30 cellular contexts compared by ENCODE assay signal in the genomic region with DNA sequence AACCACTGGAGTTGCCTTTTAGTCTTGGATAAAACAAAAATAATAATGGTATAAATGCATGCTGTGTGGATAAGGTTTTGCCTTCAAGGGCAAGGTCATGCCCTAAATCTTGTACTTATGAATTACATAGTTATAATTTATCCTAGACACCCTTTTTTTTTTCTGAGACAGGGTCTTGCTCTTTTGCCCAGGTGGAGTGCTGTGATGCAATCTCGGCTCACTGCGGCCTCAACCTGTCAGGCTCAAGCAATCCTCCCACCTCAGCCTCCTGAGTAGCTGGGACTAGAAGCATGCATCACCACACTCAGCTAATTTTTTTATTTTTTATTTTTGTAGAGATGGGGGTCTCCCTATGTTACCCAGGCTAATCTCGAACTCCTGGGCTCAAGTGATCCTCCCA. TPM values are rescaled to one million over a fixed set of nuclear protein-coding genes. Genes with fewer than 3 reads are reported as not detected.
DNase-seq lines count a peak whose midpoint lies in the region; ATAC-seq, FAIRE-seq and TF ChIP-seq lines count a peak whose summit lies in the region.
"Had no signal": no experiment of that assay in that cellular context is flagged by ENCODE, and none has a peak within 500 bp of the region (broad histone marks: within the 10 kb centered on the region; RNA-seq: fewer than 3 reads in every experiment).

No MANE protein-coding gene starts in this region.

- H3K27ac ChIP-seq in K562 (ENCODE audit: extremely low read depth, low read depth, low read length) (no peak overlapping the region), GM23248 (no peak overlapping the region)
- H3K27ac ChIP-seq: BLaER1 had no signal

- no peaks in the 10 kb centered on the region for H3K79me2 ChIP-seq in K562 (ENCODE audit: control insufficient read depth, insufficient read depth, low read length)
- no peaks in the 10 kb centered on the region for H3K79me2 ChIP-seq in GM23248 (ENCODE audit: insufficient read depth)

- peaks cover 16% of the 10 kb centered on the region for H3F3A ChIP-seq in GM23248 (ENCODE audit: insufficient read depth)

- intact Hi-C loops in K562 (cut with micrococcal nuclease) = no loop called here

- no TSS peak for BruUV-seq in K562 (replicated peaks; lab: Mats Ljungman, UMichigan)

- no peaks in the 10 kb centered on the region for H3K9me1 ChIP-seq in K562 (ENCODE audit: control insufficient read depth, insufficient read depth, low read length)

- DNase-seq in T-helper 17 cell (no peak), K562 (ENCODE audit: extremely low read depth in 1 of 4, low spot score in 3 of 4) (no peak), SKM-1 (lab: John Stamatoyannopoulos, UW; ENCODE audit: unreplicated experiment) (no peak), GM23248 (no peak)
- no peak for DNase-seq in stimulated activated effector memory CD8-positive, alpha-beta T cell treated with anti-CD3 and anti-CD28 coated beads, Interleukin-12 subunit alpha, Interleukin-12 subunit beta, amount 100 ng/mL, for 72 hours (ENCODE audit: low spot score in 2 of 2)
- DNase-seq: 8988T; ACHN; BE2C; C1 segment of cervical spinal cord; CD4-positive, alpha-beta memory T cell; CD4-positive, CD25-positive, alpha-beta regulatory T cell; CD8-positive, alpha-beta memory T cell; COR-L47; DMS 273 treated with DMSO at 0.1 percent for 48 hours; DMS153; DMS53; DMS79; DND-41; EL; GDM1 had no signal

- no peaks in the 10 kb centered on the region for H3K27me3 ChIP-seq in K562 (ENCODE audit: control insufficient read depth in 2 of 2, insufficient read depth in 2 of 2, low read length in 2 of 2)
- no peaks in the 10 kb centered on the region for H3K27me3 ChIP-seq in GM23248 (replicated peaks; ENCODE audit: insufficient read depth)
- H3K27me3 ChIP-seq: BE2C, BLaER1 had no signal

- no peak for TF ChIP-seq CTCF in K562 (IDR thresholded peaks at IDR 0.05 in 2 of 3, conservative IDR thresholded peaks at IDR 0.05 in 1 of 3; ENCODE audit: insufficient read depth in 2 of 3, low read depth in 1 of 3, low read length in 3 of 3)

- H3K27ac Mint-ChIP-seq in T-helper 17 cell = peak overlapping the region; percentile 65
- peak overlapping the region; percentile 13 for H3K27ac Mint-ChIP-seq in stimulated activated effector memory CD8-positive, alpha-beta T cell treated with anti-CD3 and anti-CD28 coated beads, Interleukin-12 subunit alpha, Interleukin-12 subunit beta, amount 100 ng/mL, for 72 hours
- H3K27ac Mint-ChIP-seq: CD4-positive, CD25-positive, alpha-beta regulatory T cell had no signal

- H3K9ac ChIP-seq in K562 (ENCODE audit: insufficient read depth in 1 of 2, low read depth in 2 of 2, low read length in 2 of 2) (no peak overlapping the region), GM23248 (no peak overlapping the region)
- H3K9ac ChIP-seq: BLaER1 had no signal

- TF ChIP-seq RAD21 in K562 (CRISPR knock-in tag; conservative IDR thresholded peaks at IDR 0.05 in 1 of 2, IDR thresholded peaks at IDR 0.05 in 1 of 2) = no peak

- H3K4me3 Mint-ChIP-seq in T-helper 17 cell = no peak overlapping the region
- no peak overlapping the region for H3K4me3 Mint-ChIP-seq in stimulated activated effector memory CD8-positive, alpha-beta T cell treated with anti-CD3 and anti-CD28 coated beads, Interleukin-12 subunit alpha, Interleukin-12 subunit beta, amount 100 ng/mL, for 72 hours
- H3K4me3 Mint-ChIP-seq: CD14-positive monocyte; CD4-positive, alpha-beta memory T cell; CD4-positive, CD25-positive, alpha-beta regulatory T cell; CD8-positive, alpha-beta memory T cell had no signal

- H3K4me3 ChIP-seq in K562 (no peak overlapping the region), GM23248 (no peak overlapping the region)
- H3K4me3 ChIP-seq: BLaER1, GM12878 had no signal

- no peaks in the 10 kb centered on the region for H3K9me2 ChIP-seq in GM23248 (ENCODE audit: insufficient read depth)

- H3K4me2 ChIP-seq in K562 (ENCODE audit: insufficient read depth, low read length) = no peak overlapping the region
- no peak overlapping the region for H3K4me2 ChIP-seq in GM23248 (ENCODE audit: unreplicated experiment)
- H3K4me2 ChIP-seq: BLaER1 had no signal

- H4K20me1 ChIP-seq in K562 (replicated peaks; ENCODE audit: control insufficient read depth, insufficient read depth, low read length) = no peaks in the 10 kb centered on the region
- H4K20me1 ChIP-seq in GM23248 (ENCODE audit: insufficient read depth) = no peaks in the 10 kb centered on the region

- H3K36me3 ChIP-seq in K562 (ENCODE audit: control insufficient read depth, insufficient read depth, low read length) (peaks cover 6% of the 10 kb centered on the region; the same call in 1 of the 3 replicates), GM23248 (ENCODE audit: low read depth) (no peaks in the 10 kb centered on the region)
- H3K36me3 ChIP-seq: BE2C had no signal

- no peaks in the 10 kb centered on the region for H3K27me3 Mint-ChIP-seq in T-helper 17 cell
- H3K27me3 Mint-ChIP-seq: CD4-positive, alpha-beta memory T cell; CD4-positive, CD25-positive, alpha-beta regulatory T cell; CD8-positive, alpha-beta memory T cell had no signal

- 58% methylated on average over 3 of the region's 3 CpGs for WGBS in K562 (ENCODE audit: insufficient coverage, low coverage, missing lambda C conversion rate)
- 93 to 100% methylated on average over 3 of the region's 3 CpGs for WGBS in GM23248 (ENCODE audit: low coverage in 1 of 2, low lambda C conversion rate in 2 of 2, missing lambda C conversion rate in 2 of 2), 2 experiments

- H2AFZ ChIP-seq in K562 (ENCODE audit: low read depth, low read length) = no peak overlapping the region
- no peak overlapping the region for H2AFZ ChIP-seq in GM23248

- FAIRE-seq in K562 (lab: Jason Lieb, UNC) = no peak
- FAIRE-seq: A204.1, GM12878, GM12892, GM18507 had no signal

- peaks cover 3% of the 10 kb centered on the region for H3K4me1 Mint-ChIP-seq in T-helper 17 cell
- H3K4me1 Mint-ChIP-seq in stimulated activated effector memory CD8-positive, alpha-beta T cell treated with anti-CD3 and anti-CD28 coated beads, Interleukin-12 subunit alpha, Interleukin-12 subunit beta, amount 100 ng/mL, for 72 hours = no peaks in the 10 kb centered on the region
- H3K4me1 Mint-ChIP-seq: CD14-positive monocyte; CD4-positive, alpha-beta memory T cell; CD4-positive, CD25-positive, alpha-beta regulatory T cell; CD8-positive, alpha-beta memory T cell had no signal

- no peaks in the 10 kb centered on the region for H3K9me3 Mint-ChIP-seq in stimulated activated effector memory CD8-positive, alpha-beta T cell treated with anti-CD3 and anti-CD28 coated beads, Interleukin-12 subunit alpha, Interleukin-12 subunit beta, amount 100 ng/mL, for 72 hours
- H3K9me3 Mint-ChIP-seq: CD14-positive monocyte had no signal

- TF ChIP-seq EP300 in K562 (IDR thresholded peaks at IDR 0.05; ENCODE audit: low read length) = no peak

- no peak for TF ChIP-seq POLR2A in K562 (conservative IDR thresholded peaks at IDR 0.05)

- in situ Hi-C loops in K562 (cut with MboI) (loop anchor here (5.0 kb wide), 1 partner anchor 136 kb away; no protein-coding TSS in a partner anchor), GM23248 (cut with MboI) (no loop called here)

- POLR2A ChIA-PET in K562 (lab: Yijun Ruan, JAX) = no interaction called here

- CTCF ChIA-PET in K562 (lab: Yijun Ruan, JAX; ENCODE audit: low intra/inter-chr PET ratio) = no interaction called here

- H3K36me3 Mint-ChIP-seq in T-helper 17 cell (ENCODE audit: low read depth) = no peaks in the 10 kb centered on the region
- peaks cover 11% of the 10 kb centered on the region for H3K36me3 Mint-ChIP-seq in stimulated activated effector memory CD8-positive, alpha-beta T cell treated with anti-CD3 and anti-CD28 coated beads, Interleukin-12 subunit alpha, Interleukin-12 subunit beta, amount 100 ng/mL, for 72 hours

- peaks cover 0 to 4% of the 10 kb centered on the region in 2 experiments; a peak in 2 of 5 replicates for H3K4me1 ChIP-seq in K562 (replicated peaks in 1 of 2; ENCODE audit: control insufficient read depth in 2 of 2, insufficient read depth in 2 of 2, low read length in 2 of 2)
- H3K4me1 ChIP-seq in GM23248 (ENCODE audit: insufficient read depth) = peaks cover 9% of the 10 kb centered on the region
- H3K4me1 ChIP-seq: BE2C, BLaER1 had no signal

- ATAC-seq in T-helper 17 cell = no peak
- ATAC-seq in K562 = no peak
- ATAC-seq in stimulated activated effector memory CD8-positive, alpha-beta T cell treated with anti-CD3 and anti-CD28 coated beads, Interleukin-12 subunit alpha, Interleukin-12 subunit beta, amount 100 ng/mL, for 72 hours = no peak
- ATAC-seq: GM12878 had no signal

- H3K9me3 ChIP-seq in T-helper 17 cell (ENCODE audit: control insufficient read depth, low read length, poor library complexity, severe bottlenecking) (no peaks in the 10 kb centered on the region), K562 (replicated peaks; ENCODE audit: control insufficient read depth, insufficient read depth, low read depth, low read length) (no peaks in the 10 kb centered on the region), GM23248 (ENCODE audit: low read depth) (no peaks in the 10 kb centered on the region)
- H3K9me3 ChIP-seq: BE2C, BLaER1 had no signal

RNA-seq across cellular contexts. Expression of a gene that starts 7.7 kb away (rescaled TPM):
- not detected for total RNA-seq in T-helper 17 cell
- 6.5 and 10.4 TPM in 2 replicates for total RNA-seq in K562 (2011; cell fraction: chromatin; rRNA removed; ENCODE audit: low replicate concordance)
- total RNA-seq in K562 (2011; cell fraction: nucleolus; rRNA removed) = 5.1 and 6.8 TPM in 2 replicates
- total RNA-seq in K562 (2011; cell fraction: nucleoplasm; rRNA removed) = 6.0 and 8.6 TPM in 2 replicates
- total RNA-seq in K562 (2014; rRNA removed) = 4.7 and 6.5 TPM in 2 replicates
- total RNA-seq in K562 (2014; rRNA removed; fragmentation: Illumina TruSeq; extraction: Trizol) = 2.8 TPM in 2 replicates
- total RNA-seq in K562 (2015; rRNA removed; fragmentation: Illumina TruSeq; extraction: Trizol) = 2.3 and 2.5 TPM in 2 replicates
- 5.9 and 6.5 TPM in 2 replicates for total RNA-seq in K562 (2021)
- polyA plus RNA-seq in K562 (2011; rRNA removed) = 3.3 and 3.5 TPM in 2 replicates
- 3.0 and 6.0 TPM in 2 replicates for polyA plus RNA-seq in K562 (2011; cell fraction: cytosol; rRNA removed)
- polyA plus RNA-seq in K562 (2011; cell fraction: nucleus; rRNA removed) = 3.7 and 5.0 TPM in 2 replicates
- polyA plus RNA-seq in K562 (2012) = 1.3 and 2.1 TPM in 2 replicates
- 4.1 and 4.2 TPM in 2 replicates for polyA plus RNA-seq in K562 (2014; fragmentation: Illumina TruSeq; extraction: Trizol)
- polyA plus RNA-seq in K562 (2014; fragmentation: Nextera tagmentation; extraction: Ambion mirVana) = under 1 TPM; 0.67 to 0.83 TPM
- 3.3 and 5.1 TPM in 2 replicates for polyA plus RNA-seq in K562 (2014; rRNA removed)
- polyA minus RNA-seq in K562 (2011; rRNA and poly(A)+ RNA removed) = 1.9 and 3.0 TPM in 2 replicates
- 2.0 and 2.5 TPM in 2 replicates for polyA minus RNA-seq in K562 (2011; cell fraction: cytosol; rRNA and poly(A)+ RNA removed)
- polyA minus RNA-seq in K562 (2011; cell fraction: nucleus; rRNA and poly(A)+ RNA removed) = 0.67 and 1.1 TPM in 2 replicates
- 7.1 and 7.3 TPM in 2 replicates for total RNA-seq in GM23248 (2014; rRNA removed; shearing (Covaris generic))
- 0.63 and 0.66 TPM in 2 replicates for polyA plus RNA-seq in GM23248 (2016; fragmentation: Nextera tagmentation; extraction: Ambion mirVana)
- total RNA-seq: CD4-positive, alpha-beta memory T cell; CD4-positive, CD25-positive, alpha-beta regulatory T cell had no signal
- polyA plus RNA-seq: CD4-positive, alpha-beta memory T cell; CD4-positive, CD25-positive, alpha-beta regulatory T cell; CD8-positive, alpha-beta memory T cell had no signal

RNA-seq across cellular contexts. Expression of a gene that starts 32.7 kb away (rescaled TPM):
- total RNA-seq in T-helper 17 cell (not detected), K562 (2014; rRNA removed) (not detected in 2 replicates), K562 (2014; rRNA removed; fragmentation: Illumina TruSeq; extraction: Trizol) (not detected in 2 replicates), K562 (2015; rRNA removed; fragmentation: Illumina TruSeq; extraction: Trizol) (not detected in 2 replicates), K562 (2021) (not detected in 2 replicates)
- total RNA-seq in K562 (2011; cell fraction: chromatin; rRNA removed; ENCODE audit: low replicate concordance) = not detected in 2 replicates
- not detected in 2 replicates for total RNA-seq in K562 (2011; cell fraction: nucleolus; rRNA removed)
- not detected in 2 replicates for total RNA-seq in K562 (2011; cell fraction: nucleoplasm; rRNA removed)
- polyA plus RNA-seq in K562 (2011; rRNA removed) (not detected in 2 replicates), K562 (2014; fragmentation: Illumina TruSeq; extraction: Trizol) (not detected in 2 replicates), K562 (2014; fragmentation: Nextera tagmentation; extraction: Ambion mirVana) (1 to 10 TPM in 1 of 2 experiments, not detected in 1; 1.3 TPM), K562 (2014; rRNA removed) (not detected in 2 replicates), GM23248 (2016; fragmentation: Nextera tagmentation; extraction: Ambion mirVana) (not detected in 2 replicates)
- not detected in 2 replicates for polyA plus RNA-seq in K562 (2011; cell fraction: cytosol; rRNA removed)
- not detected in 2 replicates for polyA plus RNA-seq in K562 (2011; cell fraction: nucleus; rRNA removed)
- polyA plus RNA-seq in K562 (2012) = not detected in 2 replicates
- polyA minus RNA-seq in K562 (2011; rRNA and poly(A)+ RNA removed) = not detected in 2 replicates
- not detected in 2 replicates for polyA minus RNA-seq in K562 (2011; cell fraction: cytosol; rRNA and poly(A)+ RNA removed)
- not detected in 2 replicates for polyA minus RNA-seq in K562 (2011; cell fraction: nucleus; rRNA and poly(A)+ RNA removed)
- not detected in 2 replicates for total RNA-seq in GM23248 (2014; rRNA removed; shearing (Covaris generic))
- total RNA-seq: A673; CD4-positive, alpha-beta memory T cell; CD4-positive, CD25-positive, alpha-beta regulatory T cell; Daoy; G401; GM12878 had no signal
- polyA plus RNA-seq: AG04450; CD14-positive monocyte; CD4-positive, alpha-beta memory T cell; CD8-positive, alpha-beta memory T cell had no signal

RNA-seq across cellular contexts. Expression of a gene that starts 43.8 kb away (rescaled TPM):
- total RNA-seq in T-helper 17 cell (10 to 100 TPM in 1 of 2 donors, under 1 TPM in 1; 0.70 to 12.5 TPM), K562 (2014; rRNA removed) (0.61 and 1.5 TPM in 2 replicates), K562 (2014; rRNA removed; fragmentation: Illumina TruSeq; extraction: Trizol) (0.18 and 0.45 TPM in 2 replicates), K562 (2015; rRNA removed; fragmentation: Illumina TruSeq; extraction: Trizol) (0.30 and 0.36 TPM in 2 replicates), K562 (2021) (1.4 and 1.9 TPM in 2 replicates)
- 3.0 and 9.9 TPM in 2 replicates for total RNA-seq in K562 (2011; cell fraction: chromatin; rRNA removed; ENCODE audit: low replicate concordance)
- total RNA-seq in K562 (2011; cell fraction: nucleolus; rRNA removed) = 4.3 and 7.3 TPM in 2 replicates
- 3.1 and 3.6 TPM in 2 replicates for total RNA-seq in K562 (2011; cell fraction: nucleoplasm; rRNA removed)
- polyA plus RNA-seq in K562 (2011; rRNA removed) (1.7 and 2.0 TPM in 2 replicates), K562 (2014; fragmentation: Illumina TruSeq; extraction: Trizol) (0.58 and 0.65 TPM in 2 replicates), K562 (2014; fragmentation: Nextera tagmentation; extraction: Ambion mirVana) (under 1 TPM in 1 of 2 experiments, not detected in 1; 0.11 TPM), K562 (2014; rRNA removed) (1.7 and 3.4 TPM in 2 replicates), GM23248 (2016; fragmentation: Nextera tagmentation; extraction: Ambion mirVana) (21.1 and 21.5 TPM in 2 replicates)
- polyA plus RNA-seq in K562 (2011; cell fraction: cytosol; rRNA removed) = 1.6 and 7.6 TPM in 2 replicates
- polyA plus RNA-seq in K562 (2011; cell fraction: nucleus; rRNA removed) = 3.7 and 12.1 TPM in 2 replicates
- 0.46 and 0.89 TPM in 2 replicates for polyA plus RNA-seq in K562 (2012)
- polyA minus RNA-seq in K562 (2011; rRNA and poly(A)+ RNA removed) = 0.24 and 0.35 TPM in 2 replicates
- 0.38 TPM in 1 of 2 replicates, not detected in the other for polyA minus RNA-seq in K562 (2011; cell fraction: cytosol; rRNA and poly(A)+ RNA removed)
- polyA minus RNA-seq in K562 (2011; cell fraction: nucleus; rRNA and poly(A)+ RNA removed) = 1.1 and 1.2 TPM in 2 replicates
- 18.0 and 21.1 TPM in 2 replicates for total RNA-seq in GM23248 (2014; rRNA removed; shearing (Covaris generic))
- total RNA-seq: A673 had no signal
- polyA plus RNA-seq: CD8-positive, alpha-beta memory T cell had no signal

RNA-seq across cellular contexts. Expression of a gene that starts 48.3 kb away (rescaled TPM):
- total RNA-seq in T-helper 17 cell = 100 to 1,000 TPM; 112 to 122 TPM
- total RNA-seq in K562 (2011; cell fraction: chromatin; rRNA removed; ENCODE audit: low replicate concordance) = 31.5 and 62.0 TPM in 2 replicates
- total RNA-seq in K562 (2011; cell fraction: nucleolus; rRNA removed) = 35.2 and 35.7 TPM in 2 replicates
- 32.3 and 33.7 TPM in 2 replicates for total RNA-seq in K562 (2011; cell fraction: nucleoplasm; rRNA removed)
- 29.2 and 35.1 TPM in 2 replicates for total RNA-seq in K562 (2014; rRNA removed)
- total RNA-seq in K562 (2014; rRNA removed; fragmentation: Illumina TruSeq; extraction: Trizol) = 9.9 and 15.0 TPM in 2 replicates
- total RNA-seq in K562 (2015; rRNA removed; fragmentation: Illumina TruSeq; extraction: Trizol) = 14.9 and 19.0 TPM in 2 replicates
- total RNA-seq in K562 (2021) = 57.3 and 60.0 TPM in 2 replicates
- polyA plus RNA-seq in K562 (2011; rRNA removed) = 11.0 and 11.1 TPM in 2 replicates
- polyA plus RNA-seq in K562 (2011; cell fraction: cytosol; rRNA removed) = 11.6 and 24.2 TPM in 2 replicates
- 22.8 and 41.1 TPM in 2 replicates for polyA plus RNA-seq in K562 (2011; cell fraction: nucleus; rRNA removed)
- 36.8 and 42.8 TPM in 2 replicates for polyA plus RNA-seq in K562 (2012)
- 23.8 and 34.1 TPM in 2 replicates for polyA plus RNA-seq in K562 (2014; fragmentation: Illumina TruSeq; extraction: Trizol)
- polyA plus RNA-seq in K562 (2014; fragmentation: Nextera tagmentation; extraction: Ambion mirVana) = 1 to 10 TPM; 1.8 to 4.9 TPM
- polyA plus RNA-seq in K562 (2014; rRNA removed) = 21.1 and 22.4 TPM in 2 replicates
- 10.5 and 13.4 TPM in 2 replicates for polyA minus RNA-seq in K562 (2011; rRNA and poly(A)+ RNA removed)
- polyA minus RNA-seq in K562 (2011; cell fraction: cytosol; rRNA and poly(A)+ RNA removed) = 26.9 and 30.1 TPM in 2 replicates
- polyA minus RNA-seq in K562 (2011; cell fraction: nucleus; rRNA and poly(A)+ RNA removed) = 9.0 and 10.6 TPM in 2 replicates
- 11.9 and 16.4 TPM in 2 replicates for total RNA-seq in GM23248 (2014; rRNA removed; shearing (Covaris generic))
- 12.3 and 14.2 TPM in 2 replicates for polyA plus RNA-seq in GM23248 (2016; fragmentation: Nextera tagmentation; extraction: Ambion mirVana)
